In genomic region chr9:135047026-135047350, GRCh38 we compare ENCODE assay signal across 23 cellular contexts. TPM values are rescaled to one million over a fixed set of nuclear protein-coding genes. Genes with fewer than 3 reads are reported as not detected.
"Had no signal": no experiment of that assay in that cellular context is flagged by ENCODE, and none has a peak within 500 bp of the region (broad histone marks: within the 10 kb centered on the region; RNA-seq: fewer than 3 reads in every experiment).

No MANE protein-coding gene starts in this region.

- H3K9me3 Mint-ChIP-seq: activated CD4-positive, alpha-beta T cell treated with anti-CD3 and anti-CD28 coated beads, Interleukin-2, amount 10 ng/mL, durations not matched to agents 7 days and 5 days; activated naive CD4-positive, alpha-beta T cell treated with anti-CD3 and anti-CD28 coated beads, Interleukin-2, amount 50 U/mL, for 72 hours; activated T-helper 1 cell treated with anti-CD3 and anti-CD28 coated beads, Interleukin-12 subunit alpha, Interleukin-12 subunit beta, Interleukin-2, Interleukin-4 antibody, amounts not matched to agents 30 ng/mL and 10 ng/mL and 1 ng/mL, durations not matched to agents 14 hours and 24 hours and 36 hours; immature natural killer cell; natural killer cell; stimulated activated naive CD8-positive, alpha-beta T cell treated with anti-CD3 and anti-CD28 coated beads, Interleukin-15, Interleukin-2, amounts not matched to agents 100 ng/mL and 50 ng/mL, for 24 hours had no signal

- H3K4me1 Mint-ChIP-seq: activated CD4-positive, alpha-beta T cell treated with anti-CD3 and anti-CD28 coated beads, Interleukin-2, amount 10 ng/mL, durations not matched to agents 7 days and 5 days; immature natural killer cell; natural killer cell had no signal

- H3K4me3 ChIP-seq: adrenal gland, breast epithelium, esophagus squamous epithelium, heart right ventricle had no signal

- DNase-seq: activated CD4-positive, alpha-beta T cell treated with anti-CD3 and anti-CD28 coated beads, Interleukin-2, amount 10 ng/mL, durations not matched to agents 7 days and 5 days; activated gamma-delta T cell treated with Interleukin-2 at 50 U/mL for 16 hours; activated T-cell treated with anti-CD3 and anti-CD28 coated beads for 4 hours; cerebellar nuclear complex; effector CD8-positive, alpha-beta T cell; esophagus squamous epithelium; heart right ventricle; immature natural killer cell; kidney glomerular epithelial cell; mesendoderm; natural killer cell; retina; stimulated activated CD4-positive, alpha-beta T cell treated with anti-CD3 and anti-CD28 coated beads, Interleukin-12 subunit alpha, Interleukin-12 subunit beta, amount 100 ng/mL, for 4 hours; stimulated activated CD4-positive, alpha-beta T cell treated with anti-CD3 and anti-CD28 coated beads, Interleukin-1b, Interleukin-23, amount 100 ng/mL, for 48 hours; stimulated activated CD8-positive, alpha-beta memory T cell treated with anti-CD3 and anti-CD28 coated beads, Interleukin-4, amount 100 ng/mL, for 48 hours; trophoblast cell had no signal

- H3K9me3 ChIP-seq: adrenal gland, esophagus squamous epithelium, heart right ventricle, neutrophil had no signal

- H3K36me3 ChIP-seq: adrenal gland, breast epithelium, esophagus squamous epithelium, heart right ventricle, neutrophil had no signal

- H3K27me3 Mint-ChIP-seq: activated CD4-positive, alpha-beta T cell treated with anti-CD3 and anti-CD28 coated beads, Interleukin-2, amount 10 ng/mL, durations not matched to agents 7 days and 5 days had no signal

- H3K27ac Mint-ChIP-seq: activated CD4-positive, alpha-beta T cell treated with anti-CD3 and anti-CD28 coated beads, Interleukin-2, amount 10 ng/mL, durations not matched to agents 7 days and 5 days; activated naive CD4-positive, alpha-beta T cell treated with anti-CD3 and anti-CD28 coated beads, Interleukin-2, amount 50 U/mL, for 72 hours; activated T-helper 1 cell treated with anti-CD3 and anti-CD28 coated beads, Interleukin-12 subunit alpha, Interleukin-12 subunit beta, Interleukin-2, Interleukin-4 antibody, amounts not matched to agents 30 ng/mL and 10 ng/mL and 1 ng/mL, durations not matched to agents 14 hours and 24 hours and 36 hours; immature natural killer cell; natural killer cell; stimulated activated naive CD8-positive, alpha-beta T cell treated with anti-CD3 and anti-CD28 coated beads, Interleukin-15, Interleukin-2, amounts not matched to agents 100 ng/mL and 50 ng/mL, for 24 hours had no signal

- H3K4me3 Mint-ChIP-seq: activated CD4-positive, alpha-beta T cell treated with anti-CD3 and anti-CD28 coated beads, Interleukin-2, amount 10 ng/mL, durations not matched to agents 7 days and 5 days; activated T-helper 1 cell treated with anti-CD3 and anti-CD28 coated beads, Interleukin-12 subunit alpha, Interleukin-12 subunit beta, Interleukin-2, Interleukin-4 antibody, amounts not matched to agents 30 ng/mL and 10 ng/mL and 1 ng/mL, durations not matched to agents 14 hours and 24 hours and 36 hours; immature natural killer cell; natural killer cell; stimulated activated naive CD8-positive, alpha-beta T cell treated with anti-CD3 and anti-CD28 coated beads, Interleukin-15, Interleukin-2, amounts not matched to agents 100 ng/mL and 50 ng/mL, for 24 hours had no signal

- H3K36me3 Mint-ChIP-seq: activated naive CD4-positive, alpha-beta T cell treated with anti-CD3 and anti-CD28 coated beads, Interleukin-2, amount 50 U/mL, for 72 hours; immature natural killer cell; natural killer cell had no signal

- H3K4me1 ChIP-seq: adrenal gland, breast epithelium, esophagus squamous epithelium, heart right ventricle had no signal

- H3K27ac ChIP-seq: adrenal gland, breast epithelium, esophagus squamous epithelium, heart right ventricle, neutrophil had no signal

- ATAC-seq: activated CD4-positive, CD25-positive, alpha-beta regulatory T cell treated with anti-CD3 and anti-CD28 coated beads, Interleukin-2, amount 50 U/mL, for 24 hours; activated naive CD4-positive, alpha-beta T cell treated with anti-CD3 and anti-CD28 coated beads, Interleukin-2, amount 50 U/mL, for 72 hours; heart right ventricle; natural killer cell had no signal

RNA-seq across cellular contexts. Expression of gene OLFM1, which starts 40.5 kb away (rescaled TPM):
- total RNA-seq: activated CD4-positive, alpha-beta T cell treated with anti-CD3 and anti-CD28 coated beads, Interleukin-2, amount 10 ng/mL, durations not matched to agents 7 days and 5 days; activated naive CD4-positive, alpha-beta T cell treated with anti-CD3 and anti-CD28 coated beads, Interleukin-2, amount 50 U/mL, for 72 hours had no signal
